ENCODE assay signal across 1 cellular context in the genomic region with DNA sequence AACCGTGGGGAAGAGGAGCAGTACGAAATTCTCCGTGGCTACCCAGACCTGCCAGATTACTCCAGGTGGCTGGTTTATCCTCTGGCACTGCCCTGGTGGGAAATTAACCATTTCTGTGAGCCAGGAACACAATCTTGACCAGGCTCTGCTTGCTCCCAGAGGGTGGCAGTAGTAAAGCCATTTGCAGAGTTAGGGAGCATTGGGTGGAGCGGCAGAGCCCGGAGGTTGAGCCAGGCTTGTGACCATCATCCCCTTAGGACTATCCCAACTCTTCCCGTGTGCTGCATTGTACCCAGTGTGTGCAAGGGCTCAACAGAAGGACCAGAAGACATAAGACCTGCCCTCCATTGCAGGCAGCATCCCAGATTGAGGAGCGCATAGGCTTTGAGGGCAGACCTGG.
TF ChIP-seq lines count a peak whose summit lies in the region.

No MANE protein-coding gene starts in this region.

TF ChIP-seq in SK-N-SH, 30 proteins besides CTCF, POLR2A, EP300 and RAD21 (continued from another document):
- TF ChIP-seq, protein P1, sequence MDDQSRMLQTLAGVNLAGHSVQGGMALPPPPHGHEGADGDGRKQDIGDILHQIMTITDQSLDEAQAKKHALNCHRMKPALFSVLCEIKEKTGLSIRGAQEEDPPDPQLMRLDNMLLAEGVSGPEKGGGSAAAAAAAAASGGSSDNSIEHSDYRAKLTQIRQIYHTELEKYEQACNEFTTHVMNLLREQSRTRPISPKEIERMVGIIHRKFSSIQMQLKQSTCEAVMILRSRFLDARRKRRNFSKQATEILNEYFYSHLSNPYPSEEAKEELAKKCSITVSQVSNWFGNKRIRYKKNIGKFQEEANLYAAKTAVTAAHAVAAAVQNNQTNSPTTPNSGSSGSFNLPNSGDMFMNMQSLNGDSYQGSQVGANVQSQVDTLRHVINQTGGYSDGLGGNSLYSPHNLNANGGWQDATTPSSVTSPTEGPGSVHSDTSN (IDR thresholded peaks at IDR 0.05): no peak
- TF ChIP-seq, protein P2, sequence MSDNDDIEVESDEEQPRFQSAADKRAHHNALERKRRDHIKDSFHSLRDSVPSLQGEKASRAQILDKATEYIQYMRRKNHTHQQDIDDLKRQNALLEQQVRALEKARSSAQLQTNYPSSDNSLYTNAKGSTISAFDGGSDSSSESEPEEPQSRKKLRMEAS (IDR thresholded peaks at IDR 0.05; ENCODE audit: low read depth): no peak
- TF ChIP-seq, protein P3, sequence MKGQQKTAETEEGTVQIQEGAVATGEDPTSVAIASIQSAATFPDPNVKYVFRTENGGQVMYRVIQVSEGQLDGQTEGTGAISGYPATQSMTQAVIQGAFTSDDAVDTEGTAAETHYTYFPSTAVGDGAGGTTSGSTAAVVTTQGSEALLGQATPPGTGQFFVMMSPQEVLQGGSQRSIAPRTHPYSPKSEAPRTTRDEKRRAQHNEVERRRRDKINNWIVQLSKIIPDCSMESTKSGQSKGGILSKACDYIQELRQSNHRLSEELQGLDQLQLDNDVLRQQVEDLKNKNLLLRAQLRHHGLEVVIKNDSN (IDR thresholded peaks at IDR 0.05; ENCODE audit: borderline replicate concordance, low read depth): no peak
- TF ChIP-seq FOXJ3 (CRISPR knock-in tag; IDR thresholded peaks at IDR 0.05): no peak
- TF ChIP-seq FOSL2 (IDR thresholded peaks at IDR 0.05; ENCODE audit: borderline replicate concordance, low read depth): no peak
- TF ChIP-seq GATA2 (CRISPR knock-in tag; IDR thresholded peaks at IDR 0.05): no peak
